In the genomic region with DNA sequence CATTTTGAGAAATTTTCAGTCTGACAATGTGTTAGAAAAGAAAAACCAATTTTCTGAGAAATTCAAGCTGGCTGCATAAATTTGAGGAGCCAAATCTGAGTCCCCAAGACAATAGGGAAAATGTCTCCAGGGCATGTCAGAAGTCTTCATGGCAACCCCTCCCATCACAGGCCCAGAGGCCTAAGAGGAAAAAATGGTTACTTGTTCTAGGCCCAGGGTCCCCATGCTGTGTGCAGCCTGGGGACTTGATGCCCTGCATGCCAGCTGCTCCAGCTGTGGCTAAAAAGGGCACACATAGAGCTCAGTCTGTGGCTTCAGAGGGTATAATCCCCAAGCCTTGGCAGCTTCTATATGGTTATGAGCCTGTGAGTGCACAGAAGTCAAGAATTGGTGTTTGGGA, we compare ENCODE assay signal across 29 cellular contexts.
"Had no signal": no experiment of that assay in that cellular context is flagged by ENCODE, and none has a peak within 500 bp of the region (broad histone marks: within the 10 kb centered on the region; RNA-seq: fewer than 3 reads in every experiment).

No MANE protein-coding gene starts in this region.

- FAIRE-seq: urothelium cell line had no signal

- DNase-seq: stimulated activated CD4-positive, alpha-beta T cell treated with anti-CD3 and anti-CD28 coated beads, Interleukin-2, amount 100 ng/mL, for 48 hours; stimulated activated CD4-positive, alpha-beta T cell treated with anti-CD3 and anti-CD28 coated beads, Interleukin-4, amount 100 ng/mL, for 1 hour; stimulated activated CD4-positive, alpha-beta T cell treated with anti-CD3 and anti-CD28 coated beads, Interleukin-4, amount 100 ng/mL, for 24 hours; stimulated activated CD4-positive, alpha-beta T cell treated with anti-CD3 and anti-CD28 coated beads, Interleukin-4, amount 100 ng/mL, for 4 hours; stimulated activated CD8-positive, alpha-beta memory T cell treated with anti-CD3 and anti-CD28 coated beads, Interleukin-4, amount 100 ng/mL, for 48 hours; stimulated activated naive B cell treated with anti-CD40 and anti-IgM and Interleukin-4, amounts not matched to agents 10 μg/mL and 1 μg/mL and 100 μg/mL, for 72 hours; stimulated activated naive CD4-positive, alpha-beta T cell; stimulated activated naive CD4-positive, alpha-beta T cell treated with Interleukin-2 at 50 U/mL for 16 hours; stimulated activated naive CD8-positive, alpha-beta T cell treated with anti-CD3 and anti-CD28 coated beads, Interleukin-15, amount 100 ng/mL, for 72 hours; stimulated activated naive CD8-positive, alpha-beta T cell treated with anti-CD3 and anti-CD28 coated beads, Interleukin-15, Interleukin-2, amounts not matched to agents 100 U/mL and 50 U/mL, for 24 hours; stomach; substantia nigra; testis; thyroid gland; tibial artery; transverse colon; trophoblast cell; upper lobe of left lung; upper lobe of right lung; uterus had no signal

- H3K4me1 Mint-ChIP-seq: stimulated activated effector memory CD8-positive, alpha-beta T cell treated with anti-CD3 and anti-CD28 coated beads, Interleukin-12 subunit alpha, Interleukin-12 subunit beta, amount 100 ng/mL, for 72 hours; stimulated activated memory B cell treated with anti-CD40 and anti-IgM and Interleukin-4, amounts not matched to agents 10 μg/mL and 1 μg/mL and 100 μg/mL, for 72 hours; stimulated activated naive B cell treated with anti-CD40 and anti-IgM and Interleukin-4, amounts not matched to agents 10 μg/mL and 1 μg/mL and 100 μg/mL, for 72 hours; stimulated activated naive CD8-positive, alpha-beta T cell treated with anti-CD3 and anti-CD28 coated beads, Interleukin-15, amount 100 ng/mL, for 72 hours had no signal

- H3K4me1 ChIP-seq: stomach, suprapubic skin, testis, thyroid gland, tibial artery, tibial nerve, transverse colon, upper lobe of left lung, upper lobe of right lung, uterus, vagina had no signal

- H3K27ac Mint-ChIP-seq: stimulated activated effector memory CD8-positive, alpha-beta T cell treated with anti-CD3 and anti-CD28 coated beads, Interleukin-12 subunit alpha, Interleukin-12 subunit beta, amount 100 ng/mL, for 72 hours; stimulated activated memory B cell treated with anti-CD40 and anti-IgM and Interleukin-4, amounts not matched to agents 10 μg/mL and 1 μg/mL and 100 μg/mL, for 72 hours; stimulated activated naive B cell treated with anti-CD40 and anti-IgM and Interleukin-4, amounts not matched to agents 10 μg/mL and 1 μg/mL and 100 μg/mL, for 72 hours; stimulated activated naive CD8-positive, alpha-beta T cell treated with anti-CD3 and anti-CD28 coated beads, Interleukin-15, amount 100 ng/mL, for 72 hours; stimulated activated naive CD8-positive, alpha-beta T cell treated with anti-CD3 and anti-CD28 coated beads, Interleukin-15, Interleukin-2, amounts not matched to agents 100 ng/mL and 50 ng/mL, for 24 hours; type B pancreatic cell had no signal

- H3K27me3 Mint-ChIP-seq: stimulated activated memory B cell treated with anti-CD40 and anti-IgM and Interleukin-4, amounts not matched to agents 10 μg/mL and 1 μg/mL and 100 μg/mL, for 72 hours; stimulated activated naive B cell treated with anti-CD40 and anti-IgM and Interleukin-4, amounts not matched to agents 10 μg/mL and 1 μg/mL and 100 μg/mL, for 72 hours; stimulated activated naive CD8-positive, alpha-beta T cell treated with anti-CD3 and anti-CD28 coated beads, Interleukin-15, amount 100 ng/mL, for 72 hours; stimulated activated naive CD8-positive, alpha-beta T cell treated with anti-CD3 and anti-CD28 coated beads, Interleukin-15, Interleukin-2, amounts not matched to agents 100 ng/mL and 50 ng/mL, for 24 hours; type B pancreatic cell had no signal

- H3K27me3 ChIP-seq: stomach, suprapubic skin, testis, thyroid gland, tibial artery, tibial nerve, transverse colon, upper lobe of left lung, upper lobe of right lung, uterus, vagina had no signal

- ATAC-seq: stimulated activated effector memory CD8-positive, alpha-beta T cell treated with anti-CD3 and anti-CD28 coated beads, Interleukin-12 subunit alpha, Interleukin-12 subunit beta, amount 100 ng/mL, for 72 hours; stimulated activated memory B cell treated with anti-CD40 and anti-IgM and Interleukin-4, amounts not matched to agents 10 μg/mL and 1 μg/mL and 100 μg/mL, for 72 hours; stimulated activated naive B cell treated with anti-CD40 and anti-IgM and Interleukin-4, amounts not matched to agents 10 μg/mL and 1 μg/mL and 100 μg/mL, for 72 hours; stimulated activated naive CD8-positive, alpha-beta T cell treated with anti-CD3 and anti-CD28 coated beads, Interleukin-15, amount 100 ng/mL, for 72 hours; stimulated activated naive CD8-positive, alpha-beta T cell treated with anti-CD3 and anti-CD28 coated beads, Interleukin-15, Interleukin-2, amounts not matched to agents 100 U/mL and 50 U/mL, for 24 hours; upper lobe of right lung had no signal

- H3K36me3 ChIP-seq: stomach, suprapubic skin, thoracic aorta, thyroid gland, tibial artery, tibial nerve, transverse colon, upper lobe of left lung, upper lobe of right lung, uterus, vagina had no signal

- H3K27ac ChIP-seq: stomach, suprapubic skin, testis, thoracic aorta, thyroid gland, tibial artery, tibial nerve, transverse colon, upper lobe of left lung, upper lobe of right lung, uterus, vagina had no signal

- H3K4me3 ChIP-seq: stomach, suprapubic skin, testis, thoracic aorta, thyroid gland, tibial artery, tibial nerve, transverse colon, upper lobe of left lung, upper lobe of right lung, uterus, vagina had no signal

- H3K4me3 Mint-ChIP-seq: stimulated activated effector memory CD8-positive, alpha-beta T cell treated with anti-CD3 and anti-CD28 coated beads, Interleukin-12 subunit alpha, Interleukin-12 subunit beta, amount 100 ng/mL, for 72 hours; stimulated activated memory B cell treated with anti-CD40 and anti-IgM and Interleukin-4, amounts not matched to agents 10 μg/mL and 1 μg/mL and 100 μg/mL, for 72 hours; stimulated activated naive B cell treated with anti-CD40 and anti-IgM and Interleukin-4, amounts not matched to agents 10 μg/mL and 1 μg/mL and 100 μg/mL, for 72 hours; stimulated activated naive CD8-positive, alpha-beta T cell treated with anti-CD3 and anti-CD28 coated beads, Interleukin-15, amount 100 ng/mL, for 72 hours; stimulated activated naive CD8-positive, alpha-beta T cell treated with anti-CD3 and anti-CD28 coated beads, Interleukin-15, Interleukin-2, amounts not matched to agents 100 ng/mL and 50 ng/mL, for 24 hours; type B pancreatic cell had no signal

- H3K36me3 Mint-ChIP-seq: stimulated activated effector memory CD8-positive, alpha-beta T cell treated with anti-CD3 and anti-CD28 coated beads, Interleukin-12 subunit alpha, Interleukin-12 subunit beta, amount 100 ng/mL, for 72 hours; stimulated activated memory B cell treated with anti-CD40 and anti-IgM and Interleukin-4, amounts not matched to agents 10 μg/mL and 1 μg/mL and 100 μg/mL, for 72 hours; stimulated activated naive B cell treated with anti-CD40 and anti-IgM and Interleukin-4, amounts not matched to agents 10 μg/mL and 1 μg/mL and 100 μg/mL, for 72 hours; type B pancreatic cell had no signal

- H3K9me3 ChIP-seq: testis, thoracic aorta, thyroid gland, vagina had no signal
